12 cellular contexts compared by ENCODE assay signal in the genomic region with DNA sequence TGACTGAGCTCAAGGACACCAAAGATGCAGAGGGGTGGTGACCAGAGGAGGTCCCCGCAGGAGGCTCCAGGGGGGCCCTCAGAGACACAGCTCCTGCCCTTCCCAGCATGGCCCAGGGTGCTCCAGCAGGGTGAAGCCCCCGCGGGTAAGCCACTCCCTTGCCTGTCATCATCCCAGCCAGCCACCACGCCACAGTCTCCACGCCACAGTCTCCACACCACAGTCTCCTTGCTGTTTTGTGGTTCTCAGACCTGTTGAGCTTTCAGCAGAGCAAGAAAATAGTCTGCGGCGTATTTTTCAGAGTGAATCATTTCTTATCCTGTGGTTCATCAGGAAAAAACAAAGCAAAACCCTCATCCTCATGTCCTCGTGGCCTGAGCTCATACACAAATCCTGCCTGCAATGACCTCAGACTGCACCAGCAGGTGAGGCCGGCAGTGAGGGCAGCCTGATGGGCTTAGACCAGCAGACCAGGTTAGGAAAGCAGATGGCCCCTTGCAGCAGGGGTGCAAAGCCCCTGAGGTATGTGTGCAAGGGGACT. TPM values are rescaled to one million over a fixed set of nuclear protein-coding genes. Genes with fewer than 3 reads are reported as not detected.
DNase-seq lines count a peak whose midpoint lies in the region; ATAC-seq and TF ChIP-seq lines count a peak whose summit lies in the region.
"Had no signal": no experiment of that assay in that cellular context is flagged by ENCODE, and none has a peak within 500 bp of the region (broad histone marks: within the 10 kb centered on the region; RNA-seq: fewer than 3 reads in every experiment).

No MANE protein-coding gene starts in this region.

- ATAC-seq in stimulated activated effector memory CD8-positive, alpha-beta T cell treated with anti-CD3 and anti-CD28 coated beads, Interleukin-12 subunit alpha, Interleukin-12 subunit beta, amount 100 ng/mL, for 72 hours, result peak; percentile 73
- ATAC-seq in left lung, result no peak
- no peak for ATAC-seq in HG03159 (IDR thresholded peaks at IDR 0.05; ENCODE audit: unreplicated experiment)

- peaks cover 71% of the 10 kb centered on the region for H3K4me1 Mint-ChIP-seq in stimulated activated effector memory CD8-positive, alpha-beta T cell treated with anti-CD3 and anti-CD28 coated beads, Interleukin-12 subunit alpha, Interleukin-12 subunit beta, amount 100 ng/mL, for 72 hours

- TF ChIP-seq CTCF in fibroblast of pulmonary artery (IDR thresholded peaks at IDR 0.05; ENCODE audit: low read length, missing control alignments), result no peak
- TF ChIP-seq CTCF in left lung (IDR thresholded peaks at IDR 0.05), result no peak

- no peaks in the 10 kb centered on the region for H3K27me3 ChIP-seq in left lung

- no peaks in the 10 kb centered on the region for H3K36me3 Mint-ChIP-seq in stimulated activated effector memory CD8-positive, alpha-beta T cell treated with anti-CD3 and anti-CD28 coated beads, Interleukin-12 subunit alpha, Interleukin-12 subunit beta, amount 100 ng/mL, for 72 hours

- H3K4me1 ChIP-seq in left lung, result peaks cover 8 to 59% of the 10 kb centered on the region in 2 donors
- H3K4me1 ChIP-seq: tibial artery had no signal

- intact Hi-C loops in left lung (cut with DNase I), result no loop called here

- H3K4me3 Mint-ChIP-seq in stimulated activated effector memory CD8-positive, alpha-beta T cell treated with anti-CD3 and anti-CD28 coated beads, Interleukin-12 subunit alpha, Interleukin-12 subunit beta, amount 100 ng/mL, for 72 hours, result peak overlapping the region; percentile 33

- H3K4me3 ChIP-seq in fibroblast of pulmonary artery (replicated peaks; ENCODE audit: low read depth, low read length), result no peak overlapping the region
- H3K4me3 ChIP-seq in left lung, result no peak overlapping the region
- H3K4me3 ChIP-seq: SK-N-MC, tibial artery had no signal

- peak overlapping the region; percentile 82 for H3K27ac Mint-ChIP-seq in stimulated activated effector memory CD8-positive, alpha-beta T cell treated with anti-CD3 and anti-CD28 coated beads, Interleukin-12 subunit alpha, Interleukin-12 subunit beta, amount 100 ng/mL, for 72 hours
- H3K27ac Mint-ChIP-seq: progenitor cell of endocrine pancreas had no signal

- no peak overlapping the region for H3K27ac ChIP-seq in left lung
- H3K27ac ChIP-seq: SK-N-MC, tibial artery had no signal

- no peaks in the 10 kb centered on the region for H3K36me3 ChIP-seq in left lung
- H3K36me3 ChIP-seq: tibial artery had no signal

- DNase-seq in activated CD4-positive, CD25-positive, alpha-beta regulatory T cell treated with anti-CD3 and anti-CD28 coated beads, Interleukin-2, amount 50 U/mL, for 72 hours, result peak; percentile 37
- no peak for DNase-seq in activated CD4-positive, CD25-positive, alpha-beta regulatory T cell (lab: John Stamatoyannopoulos, UW)
- DNase-seq in activated T-helper 1 cell treated with anti-CD3 and anti-CD28 coated beads, Interleukin-2, amount 50 U/mL, for 16 hours (ENCODE audit: low read depth in 1 of 2, low spot score in 1 of 2), result peak; percentile 14 to 23
- DNase-seq in fibroblast of pulmonary artery (ENCODE audit: low read depth), result peak; percentile 57
- peak; percentile 40 to 83 for DNase-seq in stimulated activated effector memory CD8-positive, alpha-beta T cell treated with anti-CD3 and anti-CD28 coated beads, Interleukin-12 subunit alpha, Interleukin-12 subunit beta, amount 100 ng/mL, for 72 hours (ENCODE audit: low spot score in 2 of 2)
- no peak for DNase-seq in left lung
- DNase-seq in HUDEP-2 (lab: John Stamatoyannopoulos, UW; ENCODE audit: unreplicated experiment in 76 of 76), result no peak
- DNase-seq: NCI-H2029 treated with DMSO at 0.1 percent for 48 hours, tibial artery had no signal

- H3K9me3 ChIP-seq in left lung, result no peaks in the 10 kb centered on the region
- H3K9me3 ChIP-seq: tibial artery had no signal

- H3K9me3 Mint-ChIP-seq in stimulated activated effector memory CD8-positive, alpha-beta T cell treated with anti-CD3 and anti-CD28 coated beads, Interleukin-12 subunit alpha, Interleukin-12 subunit beta, amount 100 ng/mL, for 72 hours, result no peaks in the 10 kb centered on the region

RNA-seq across cellular contexts. Expression of gene ABCG1, which starts 25.7 kb away (rescaled TPM):
- 10 to 100 TPM; 40.6 to 53.8 TPM for total RNA-seq in left lung

Comparison
In these comparisons a context has a peak if more than half of its experiments do, and no peak if none do; other contexts are left out.
1. DNase-seq: peak in activated CD4-positive, CD25-positive, alpha-beta regulatory T cell treated with anti-CD3 and anti-CD28 coated beads, Interleukin-2, amount 50 U/mL, for 72 hours (single experiment), activated T-helper 1 cell treated with anti-CD3 and anti-CD28 coated beads, Interleukin-2, amount 50 U/mL, for 16 hours (2 of 2), fibroblast of pulmonary artery (single experiment) and stimulated activated effector memory CD8-positive, alpha-beta T cell treated with anti-CD3 and anti-CD28 coated beads, Interleukin-12 subunit alpha, Interleukin-12 subunit beta, amount 100 ng/mL, for 72 hours (2 of 2); none in activated CD4-positive, CD25-positive, alpha-beta regulatory T cell (0 of 4), left lung (0 of 2) and HUDEP-2 (0 of 76).